Comparison of ENCODE assay signal across 8 cellular contexts in genomic region chrX:120380699-120381098, GRCh38. TPM values are rescaled to one million over a fixed set of nuclear protein-coding genes. Genes with fewer than 3 reads are reported as not detected.
A peak's percentile ranks its signal among the peaks of the same experiment; 100 is the strongest.
DNase-seq lines count a peak whose midpoint lies in the region; ATAC-seq, FAIRE-seq and TF ChIP-seq lines count a peak whose summit lies in the region.

No MANE protein-coding gene starts in this region.

- no peaks in the 10 kb centered on the region for H3K4me1 Mint-ChIP-seq in progenitor cell of endocrine pancreas (ENCODE audit: low read depth)

- peaks cover 3% of the 10 kb centered on the region for H3K36me3 Mint-ChIP-seq in progenitor cell of endocrine pancreas (ENCODE audit: insufficient read depth)

- H3K4me1 ChIP-seq in breast epithelium, result no peaks in the 10 kb centered on the region

- no peak overlapping the region for H3K27ac ChIP-seq in breast epithelium

- DNase-seq in DMS153 (lab: John Stamatoyannopoulos, UW) (peak; percentile 2), NCI-H460 (ENCODE audit: extremely low read depth, low read depth) (peak; percentile 26), breast epithelium (ENCODE audit: low spot score in 2 of 2) (no peak), progenitor cell of endocrine pancreas (ENCODE audit: low spot score, unreplicated experiment) (no peak), GM12891 (ENCODE audit: insufficient read length, low spot score) (no peak), GM19240 (ENCODE audit: insufficient read length, low spot score) (no peak), cardiac septum (ENCODE audit: low spot score) (no peak)

- TF ChIP-seq CTCF in breast epithelium (IDR thresholded peaks at IDR 0.05) (peak in 2 of 3 donors; percentile 20 to 38), progenitor cell of endocrine pancreas (IDR thresholded peaks at IDR 0.05; ENCODE audit: unreplicated experiment) (peak; percentile 17)

- H3K27ac Mint-ChIP-seq in progenitor cell of endocrine pancreas, result no peak overlapping the region

- H3K4me3 ChIP-seq in breast epithelium, result no peak overlapping the region

- no peak overlapping the region for H3K4me3 Mint-ChIP-seq in progenitor cell of endocrine pancreas (ENCODE audit: low read depth)

- H3K27me3 ChIP-seq in breast epithelium, result peaks cover 0 to 36% of the 10 kb centered on the region in 2 donors

- intact Hi-C loops in breast epithelium (cut with DNase I; ENCODE audit: low total_unique reads), result no loop called here
- intact Hi-C loops in cardiac septum (cut with DNase I), result no loop called here

- H3K9me3 ChIP-seq in breast epithelium, result no peaks in the 10 kb centered on the region

- ATAC-seq in GM21529 (IDR thresholded peaks at IDR 0.05; ENCODE audit: unreplicated experiment), result peak; percentile 68

- FAIRE-seq in GM12891 (lab: Jason Lieb, UNC), result no peak

- no peaks in the 10 kb centered on the region for H3K36me3 ChIP-seq in breast epithelium

- H3K27me3 Mint-ChIP-seq in progenitor cell of endocrine pancreas, result no peaks in the 10 kb centered on the region

- peaks cover 13% of the 10 kb centered on the region for H3K9me3 Mint-ChIP-seq in progenitor cell of endocrine pancreas (ENCODE audit: low read depth)

- TF ChIP-seq POLR2A in breast epithelium (IDR thresholded peaks at IDR 0.05) (no peak), GM12891 (IDR thresholded peaks at IDR 0.05; ENCODE audit: low read depth, low read length) (no peak)

TF ChIP-seq in GM12891, 5 proteins besides CTCF, POLR2A, EP300 and RAD21:
- TF ChIP-seq TAF1 (IDR thresholded peaks at IDR 0.05; ENCODE audit: low read depth, low read length), result no peak
- no peak for TF ChIP-seq PAX5 (IDR thresholded peaks at IDR 0.05; ENCODE audit: insufficient read depth, low read length, severe bottlenecking)
- no peak for TF ChIP-seq POLR2AphosphoS5 (IDR thresholded peaks at IDR 0.05; ENCODE audit: low read depth, low read length)
- no peak for TF ChIP-seq SPI1 (IDR thresholded peaks at IDR 0.05; ENCODE audit: low read depth, low read length)
- no peak for TF ChIP-seq POU2F2 (IDR thresholded peaks at IDR 0.05; ENCODE audit: low read depth, low read length)

RNA-seq across cellular contexts. Expression of gene ATP1B4, which starts 18.8 kb away (rescaled TPM):
- not detected in 2 replicates for total RNA-seq in NCI-H460 (2014; rRNA removed; shearing (Covaris generic))
- polyA plus RNA-seq in NCI-H460 (2014; cell fraction: nucleus; rRNA removed), result not detected in 2 replicates
- total RNA-seq in breast epithelium (not detected), progenitor cell of endocrine pancreas (not detected in 2 replicates), cardiac septum (16.9 TPM)
- polyA plus RNA-seq in GM12891 (2012; ENCODE audit: low read depth, missing spikeins), result not detected

Comparison
In these comparisons a context has a peak if more than half of its experiments do, and no peak if none do; other contexts are left out.
1. DNase-seq: peak in DMS153 (single experiment) and NCI-H460 (single experiment); none in breast epithelium (0 of 2), progenitor cell of endocrine pancreas (single experiment), GM12891 (single experiment), GM19240 (single experiment) and cardiac septum (single experiment).
2. RNA of gene ATP1B4, which starts 18.8 kb away (total RNA-seq): 16.9 TPM in cardiac septum (single experiment); not detected in progenitor cell of endocrine pancreas, not detected in NCI-H460 and not detected in breast epithelium; every median in the first group is over 10 times any median in the second.